36 cellular contexts compared by ENCODE assay signal in genomic region chr2:105168543-105168942, GRCh38.
A peak's percentile ranks its signal among the peaks of the same experiment; 100 is the strongest.
DNase-seq lines count a peak whose midpoint lies in the region; ATAC-seq, FAIRE-seq and TF ChIP-seq lines count a peak whose summit lies in the region.
"Had no signal": no experiment of that assay in that cellular context is flagged by ENCODE, and none has a peak within 500 bp of the region (broad histone marks: within the 10 kb centered on the region; RNA-seq: fewer than 3 reads in every experiment).

No MANE protein-coding gene starts in this region.

- H3K4me2 ChIP-seq in HepG2 (ENCODE audit: low read depth, low read length), result no peak overlapping the region
- no peak overlapping the region for H3K4me2 ChIP-seq in GM23338
- no peak overlapping the region for H3K4me2 ChIP-seq in neural progenitor cell
- H3K4me2 ChIP-seq: A549, BLaER1 had no signal

- no peak for TF ChIP-seq POLR2A in right lobe of liver (IDR thresholded peaks at IDR 0.05)
- no peak for TF ChIP-seq POLR2A in HepG2 (IDR thresholded peaks at IDR 0.05; ENCODE audit: insufficient read depth in 1 of 2, low read depth in 2 of 2, low read length in 2 of 2)

- no peaks in the 10 kb centered on the region for H3K79me2 ChIP-seq in HepG2 (ENCODE audit: insufficient read depth, low read length)
- H3K79me2 ChIP-seq in GM23338 (replicated peaks; ENCODE audit: insufficient read depth), result no peaks in the 10 kb centered on the region
- no peaks in the 10 kb centered on the region for H3K79me2 ChIP-seq in neural progenitor cell (ENCODE audit: low read depth)

- POLR2A ChIA-PET in HepG2 (lab: Yijun Ruan, JAX), result no interaction called here

- TF ChIP-seq RAD21 in HepG2 (CRISPR knock-in tag; IDR thresholded peaks at IDR 0.05), result no peak

- H3K4me1 Mint-ChIP-seq in GM23338, result peaks cover 22% of the 10 kb centered on the region
- peaks cover 37% of the 10 kb centered on the region for H3K4me1 Mint-ChIP-seq in neural progenitor cell
- H3K4me1 Mint-ChIP-seq: CD14-positive monocyte; CD4-positive, alpha-beta memory T cell had no signal

- H3K36me3 Mint-ChIP-seq in GM23338 (ENCODE audit: low read depth) (peaks cover 5% of the 10 kb centered on the region; the same call in 1 of the 3 replicates), neural progenitor cell (no peaks in the 10 kb centered on the region)
- H3K36me3 Mint-ChIP-seq: CD14-positive monocyte; CD4-positive, alpha-beta memory T cell; CD4-positive, CD25-positive, alpha-beta regulatory T cell; CD8-positive, alpha-beta memory T cell; CD8-positive, alpha-beta T cell had no signal

- in situ Hi-C loops in HepG2 (cut with HindIII; ENCODE audit: extremely low pct_ligation_motif_present, low pct_unique_long_range_greater_than_20kb), result no loop called here
- in situ Hi-C loops in ACHN (cut with HindIII; ENCODE audit: low pct_ligation_motif_present, low pct_unique_long_range_greater_than_20kb, low sequenced_read_pairs), result no loop called here

- H3K4me3 Mint-ChIP-seq in GM23338 (no peak overlapping the region), neural progenitor cell (no peak overlapping the region)
- H3K4me3 Mint-ChIP-seq: B cell; CD14-positive monocyte; CD4-positive, alpha-beta memory T cell; CD4-positive, alpha-beta T cell; CD4-positive, CD25-positive, alpha-beta regulatory T cell; CD8-positive, alpha-beta memory T cell; CD8-positive, alpha-beta T cell had no signal

- H2AFZ ChIP-seq in HepG2 (ENCODE audit: low read length) (no peak overlapping the region), GM23338 (peak overlapping the region; percentile 54; the same call in 1 of the 2 replicates), neural progenitor cell (replicated peaks) (no peak overlapping the region)

- H3K27ac ChIP-seq in right lobe of liver, result no peak overlapping the region
- no peak overlapping the region for H3K27ac ChIP-seq in HepG2 (ENCODE audit: extremely low read length, insufficient read depth, low read length)
- no peak overlapping the region for H3K27ac ChIP-seq in GM23338 (ENCODE audit: low read depth)
- H3K27ac ChIP-seq in neural progenitor cell, result no peak overlapping the region
- H3K27ac ChIP-seq: 22Rv1; A549; BLaER1; BLaER1 treated with 17β-estradiol and CSF1 and Interleukin-3, amounts not matched to agents 10 nM and 100 nM; C4-2B had no signal

- H3K27me3 Mint-ChIP-seq in GM23338 (ENCODE audit: insufficient read depth, low read depth, poor library complexity) (no peaks in the 10 kb centered on the region), neural progenitor cell (ENCODE audit: insufficient read depth, low read depth) (peaks cover 12% of the 10 kb centered on the region)
- H3K27me3 Mint-ChIP-seq: B cell; CD4-positive, CD25-positive, alpha-beta regulatory T cell had no signal

- no peak for TF ChIP-seq CTCF in right lobe of liver (IDR thresholded peaks at IDR 0.05)
- TF ChIP-seq CTCF in HepG2 (CRISPR knock-in tag; IDR thresholded peaks at IDR 0.05), result no peak
- no peak for TF ChIP-seq CTCF in GM23338 (conservative IDR thresholded peaks at IDR 0.05; ENCODE audit: low read depth in 2 of 2)
- no peak for TF ChIP-seq CTCF in neural progenitor cell (IDR thresholded peaks at IDR 0.05)

- no peaks in the 10 kb centered on the region for H4K20me1 ChIP-seq in HepG2 (ENCODE audit: insufficient read depth, low read length)
- H4K20me1 ChIP-seq in GM23338 (replicated peaks; ENCODE audit: insufficient read depth), result no peaks in the 10 kb centered on the region
- H4K20me1 ChIP-seq in neural progenitor cell (ENCODE audit: low read depth), result no peaks in the 10 kb centered on the region
- H4K20me1 ChIP-seq: BLaER1; BLaER1 treated with 17β-estradiol and CSF1 and Interleukin-3, amounts not matched to agents 10 nM and 100 nM had no signal

- CTCF ChIA-PET in HepG2 (lab: Yijun Ruan, JAX; ENCODE audit: low intra/inter-chr PET ratio, low total read pairs), result no interaction called here

- H3K27ac Mint-ChIP-seq in GM23338 (no peak overlapping the region), neural progenitor cell (peak overlapping the region; percentile 2)
- H3K27ac Mint-ChIP-seq: B cell; CD14-positive monocyte; CD4-positive, alpha-beta memory T cell; CD4-positive, alpha-beta T cell; CD4-positive, CD25-positive, alpha-beta regulatory T cell; CD8-positive, alpha-beta memory T cell; CD8-positive, alpha-beta T cell had no signal

- H3K9ac ChIP-seq in HepG2 (ENCODE audit: insufficient read depth, low read depth, low read length) (no peak overlapping the region), neural progenitor cell (no peak overlapping the region)
- H3K9ac ChIP-seq: BLaER1; BLaER1 treated with 17β-estradiol and CSF1 and Interleukin-3, amounts not matched to agents 10 nM and 100 nM had no signal

- 42% methylated on average over 5 of the region's 5 CpGs for WGBS in right lobe of liver (ENCODE audit: insufficient coverage, low coverage, low lambda C conversion rate, missing lambda C conversion rate)
- 24% methylated on average over 5 of the region's 5 CpGs for WGBS in HepG2 (ENCODE audit: low lambda C conversion rate)

- DNase-seq in right lobe of liver (no peak), HepG2 (ENCODE audit: low spot score) (no peak), GM23338 (ENCODE audit: low spot score) (no peak), left lobe of liver (ENCODE audit: low spot score) (no peak), neural progenitor cell (ENCODE audit: low spot score) (no peak), ACHN (no peak), AG08396 (ENCODE audit: low spot score) (no peak)
- DNase-seq: 8988T; AML-193; BE2C; C1 segment of cervical spinal cord; Caco-2; Calu3; CD4-positive, alpha-beta memory T cell; CD4-positive, alpha-beta T cell; CD4-positive, CD25-positive, alpha-beta regulatory T cell; CD8-positive, alpha-beta memory T cell; CD8-positive, alpha-beta T cell; COR-L47; DMS 273 treated with DMSO at 0.1 percent for 48 hours; DMS153; DMS53; DMS79; DMS79 treated with DMSO at 0.1 percent for 48 hours; DND-41; EL had no signal

- no peaks in the 10 kb centered on the region for H3K9me3 ChIP-seq in right lobe of liver
- H3K9me3 ChIP-seq in HepG2 (ENCODE audit: low read length), result no peaks in the 10 kb centered on the region
- no peaks in the 10 kb centered on the region for H3K9me3 ChIP-seq in neural progenitor cell (ENCODE audit: low read depth)
- H3K9me3 ChIP-seq: A549, BE2C, Caco-2 had no signal

- ATAC-seq in right lobe of liver (peak; percentile 62 to 73 (median 66)), HepG2 (no peak), GM23338 (no peak), left lobe of liver (peak; percentile 66), HG02852 (IDR thresholded peaks at IDR 0.05; ENCODE audit: unreplicated experiment) (no peak)
- ATAC-seq: A549; CD8-positive, alpha-beta T cell had no signal

- H3K4me3 ChIP-seq in right lobe of liver (no peak overlapping the region), HepG2 (replicated peaks in 1 of 3; ENCODE audit: insufficient read depth in 1 of 3, low read depth in 2 of 3, low read length in 3 of 3) (no peak overlapping the region), GM23338 (no peak overlapping the region), neural progenitor cell (no peak overlapping the region)
- H3K4me3 ChIP-seq: A549; BLaER1; BLaER1 treated with 17β-estradiol and CSF1 and Interleukin-3, amounts not matched to agents 10 nM and 100 nM had no signal

- H3K36me3 ChIP-seq in right lobe of liver, result no peaks in the 10 kb centered on the region
- H3K36me3 ChIP-seq in HepG2 (replicated peaks in 1 of 2; ENCODE audit: control insufficient read depth in 1 of 2, insufficient read depth in 2 of 2, low read length in 2 of 2), result no peaks in the 10 kb centered on the region
- no peaks in the 10 kb centered on the region for H3K36me3 ChIP-seq in GM23338 (ENCODE audit: insufficient read depth)
- H3K36me3 ChIP-seq in neural progenitor cell, result no peaks in the 10 kb centered on the region
- H3K36me3 ChIP-seq: BE2C; BLaER1; BLaER1 treated with 17β-estradiol and CSF1 and Interleukin-3, amounts not matched to agents 10 nM and 100 nM had no signal

- BruUV-seq in HepG2 (replicated peaks; lab: Mats Ljungman, UMichigan), result no TSS peak

- no peaks in the 10 kb centered on the region for H3K4me1 ChIP-seq in right lobe of liver
- H3K4me1 ChIP-seq in HepG2 (ENCODE audit: insufficient read depth, low read length), result no peaks in the 10 kb centered on the region
- H3K4me1 ChIP-seq in GM23338 (ENCODE audit: insufficient read depth), result peaks cover 16% of the 10 kb centered on the region
- peaks cover 25% of the 10 kb centered on the region for H3K4me1 ChIP-seq in neural progenitor cell
- H3K4me1 ChIP-seq: A549, BE2C, Caco-2 had no signal

- peaks cover 5% of the 10 kb centered on the region; the same call in 2 of the 3 replicates for H3K9me3 Mint-ChIP-seq in GM23338
- H3K9me3 Mint-ChIP-seq in neural progenitor cell, result peaks cover 11% of the 10 kb centered on the region
- H3K9me3 Mint-ChIP-seq: CD4-positive, alpha-beta T cell; CD8-positive, alpha-beta memory T cell; CD8-positive, alpha-beta T cell had no signal

- H3K27me3 ChIP-seq in right lobe of liver, result no peaks in the 10 kb centered on the region
- peaks cover 0 to 13% of the 10 kb centered on the region in 2 experiments; a peak in 2 of 5 replicates for H3K27me3 ChIP-seq in HepG2 (ENCODE audit: control insufficient read depth in 1 of 2, insufficient read depth in 2 of 2, low read length in 2 of 2)
- no peaks in the 10 kb centered on the region for H3K27me3 ChIP-seq in GM23338 (ENCODE audit: insufficient read depth)
- peaks cover 4% of the 10 kb centered on the region for H3K27me3 ChIP-seq in neural progenitor cell
- H3K27me3 ChIP-seq: BE2C; BLaER1; BLaER1 treated with 17β-estradiol and CSF1 and Interleukin-3, amounts not matched to agents 10 nM and 100 nM had no signal

- TF ChIP-seq EP300 in HepG2 (IDR thresholded peaks at IDR 0.05; ENCODE audit: low read depth in 2 of 2, low read length in 2 of 2) (no peak), HepG2 (CRISPR knock-in tag; IDR thresholded peaks at IDR 0.05; ENCODE audit: borderline replicate concordance) (no peak)

- no peaks in the 10 kb centered on the region for H3K9me2 ChIP-seq in GM23338 (ENCODE audit: insufficient read depth)

- H3F3A ChIP-seq in GM23338 (replicated peaks; ENCODE audit: low read depth) (0 out of 2 replicates have a peak, but pooled peaks cover 3% of the 10 kb centered on the region), neural progenitor cell (ENCODE audit: low read depth) (peaks cover 16% of the 10 kb centered on the region)

- FAIRE-seq in HepG2 (lab: Jason Lieb, UNC), result no peak
- FAIRE-seq: A204.1, A549, D721Med had no signal

- intact Hi-C loops in right lobe of liver (cut with DNase I) (no loop called here), HepG2 (cut with micrococcal nuclease; ENCODE audit: unreplicated experiment) (no loop called here)

TF ChIP-seq in HepG2, 621 proteins besides CTCF, POLR2A, EP300 and RAD21 (continues in another document):
- TF ChIP-seq HMG20B (CRISPR knock-in tag; conservative IDR thresholded peaks at IDR 0.05) (no peak), FOSL2 (CRISPR knock-in tag; IDR thresholded peaks at IDR 0.05) (no peak), ZNF614 (CRISPR knock-in tag; IDR thresholded peaks at IDR 0.05; ENCODE audit: borderline replicate concordance) (no peak)

Comparison
In these comparisons a context has a peak if more than half of its experiments do, and no peak if none do; other contexts are left out.
1. ATAC-seq: peak in right lobe of liver (4 of 4) and left lobe of liver (single experiment); none in HepG2 (single experiment), GM23338 (single experiment) and HG02852 (single experiment).